Comparison of ENCODE assay signal across 9 cellular contexts in the genomic region with DNA sequence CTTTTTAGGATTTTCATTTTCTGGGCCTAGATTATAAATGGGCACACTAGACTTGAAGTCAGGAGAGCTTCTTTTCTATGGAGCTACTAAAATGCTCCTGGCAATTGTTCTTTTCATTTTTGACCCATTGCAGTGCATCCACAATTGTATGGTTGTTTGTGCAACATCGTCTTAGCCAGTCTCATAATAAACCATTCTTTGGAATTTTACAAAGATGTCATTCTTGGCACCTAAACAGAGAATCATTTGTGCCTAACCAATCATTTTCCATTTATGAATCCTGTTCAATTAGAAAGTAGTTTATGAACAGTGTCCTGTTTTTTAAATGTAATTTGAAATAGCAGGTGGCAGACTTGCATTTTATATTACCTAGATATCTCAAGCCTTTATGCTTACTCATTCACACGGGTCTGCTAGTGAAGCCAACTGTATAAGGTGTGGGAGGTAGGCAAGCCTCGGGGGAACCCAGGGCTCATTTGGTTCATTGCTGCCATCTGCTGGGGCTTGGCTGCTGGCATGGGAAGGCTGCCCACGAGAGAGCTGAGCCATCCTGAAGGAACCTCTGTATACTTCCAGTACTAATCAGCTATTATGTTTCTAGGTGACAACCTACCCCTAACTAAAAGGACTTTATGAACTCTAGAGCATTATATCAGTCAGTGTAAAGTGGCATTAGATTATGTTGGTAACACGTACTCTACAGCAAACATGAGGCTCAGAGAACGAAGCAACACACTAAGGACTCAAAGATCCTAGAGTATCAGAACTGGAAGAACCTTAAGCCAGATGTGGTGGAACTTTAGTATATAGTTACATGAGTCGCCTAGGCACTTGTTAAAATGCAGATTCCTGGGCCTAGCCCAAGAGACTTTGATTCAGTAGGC. TPM values are rescaled to one million over a fixed set of nuclear protein-coding genes. Genes with fewer than 3 reads are reported as not detected.
DNase-seq lines count a peak whose midpoint lies in the region; FAIRE-seq and TF ChIP-seq lines count a peak whose summit lies in the region.
"Had no signal": no experiment of that assay in that cellular context is flagged by ENCODE, and none has a peak within 500 bp of the region (broad histone marks: within the 10 kb centered on the region; RNA-seq: fewer than 3 reads in every experiment).

No MANE protein-coding gene starts in this region.

- H3K27ac ChIP-seq in liver (ENCODE audit: low read depth in 1 of 2, low read length in 2 of 2): no peak overlapping the region

- TF ChIP-seq POLR2A in H54 (IDR thresholded peaks at IDR 0.05; ENCODE audit: low read depth, low read length): no peak

- TF ChIP-seq CTCF in WI38 (IDR thresholded peaks at IDR 0.05; ENCODE audit: low read depth, low read length) (peak; percentile 81), liver (IDR thresholded peaks at IDR 0.05; ENCODE audit: low read depth, low read length, missing input control) (peak; percentile 75)

- H3K4me1 ChIP-seq in liver (ENCODE audit: control insufficient read depth in 4 of 4, insufficient read depth in 4 of 4, low read length in 3 of 4): no peaks in the 10 kb centered on the region

- FAIRE-seq in H54 (lab: Jason Lieb, UNC): peak; percentile 98
- FAIRE-seq: colon had no signal

- no peaks in the 10 kb centered on the region for H3K27me3 ChIP-seq in liver (ENCODE audit: control insufficient read depth in 4 of 4, insufficient read depth in 4 of 4, low read length in 3 of 4)

- DNase-seq in DMS79 treated with DMSO at 0.1 percent for 48 hours (lab: John Stamatoyannopoulos, UW) (peak; percentile 22), H54 (ENCODE audit: insufficient read length, low spot score) (peak; percentile 53), NCI-H1436 (lab: John Stamatoyannopoulos, UW) (peak; percentile 55), cerebellum (ENCODE audit: low spot score) (peak; percentile 89), posterior vena cava (ENCODE audit: low spot score) (no peak)
- peak; percentile 4 for DNase-seq in stimulated activated CD8-positive, alpha-beta memory T cell treated with anti-CD3 and anti-CD28 coated beads, Interleukin-12 subunit alpha, Interleukin-12 subunit beta, amount 100 ng/mL, for 1 hour (ENCODE audit: low read depth)

- no peak overlapping the region for H3K4me3 ChIP-seq in WI38 (ENCODE audit: low read depth, low read length)
- no peak overlapping the region for H3K4me3 ChIP-seq in liver (ENCODE audit: low read depth in 1 of 3, low read length in 3 of 3)

- H3K36me3 ChIP-seq in liver (ENCODE audit: control insufficient read depth in 4 of 4, insufficient read depth in 3 of 4, low read depth in 1 of 4, low read length in 3 of 4): peaks cover 0 to 2% (median 0%) of the 10 kb centered on the region in 4 donors

- TF ChIP-seq RAD21 in liver (IDR thresholded peaks at IDR 0.05): peak; percentile 96 to 97

- intact Hi-C loops in posterior vena cava (cut with DNase I): no loop called here

- H3K9me3 ChIP-seq in liver (ENCODE audit: control insufficient read depth in 4 of 4, low read length in 3 of 4): no peaks in the 10 kb centered on the region

- H3K9ac ChIP-seq in liver (ENCODE audit: low read depth in 1 of 2, low read length in 2 of 2): no peak overlapping the region

- 44% methylated on average over 7 of the region's 7 CpGs for WGBS in liver

TF ChIP-seq in liver, 16 proteins besides CTCF, POLR2A, EP300 and RAD21:
- TF ChIP-seq GABPA (IDR thresholded peaks at IDR 0.05 in 1 of 2, conservative IDR thresholded peaks at IDR 0.05 in 1 of 2) (no peak), EGR1 (IDR thresholded peaks at IDR 0.05; ENCODE audit: low read depth in 2 of 2) (peak in 1 of 2 donors; percentile 15)
TF ChIP-seq in liver: peak in this region for 1.

RNA-seq across cellular contexts. Expression of a gene that starts 60.0 kb away (rescaled TPM):
- total RNA-seq in cerebellum (1,148 TPM), liver (1,000 to 10,000 TPM; 1,382 to 2,052 TPM), posterior vena cava (1,000 to 10,000 TPM; 3,403 to 4,073 TPM)
- polyA plus RNA-seq in liver: 1,000 to 10,000 TPM; 1,578 to 2,885 TPM
